17 cellular contexts compared by ENCODE assay signal in genomic region chr18:62457830-62458229, GRCh38.
"Had no signal": no experiment of that assay in that cellular context is flagged by ENCODE, and none has a peak within 500 bp of the region (broad histone marks: within the 10 kb centered on the region; RNA-seq: fewer than 3 reads in every experiment).

No MANE protein-coding gene starts in this region.

- H3K27ac ChIP-seq: colonic mucosa, esophagus muscularis mucosa, lower lobe of right lung, ovary, stomach, VCaP had no signal

- H3K4me3 ChIP-seq: colonic mucosa, esophagus muscularis mucosa, lower lobe of right lung, ovary, stomach had no signal

- ATAC-seq: activated CD4-positive, alpha-beta T cell treated with anti-CD3 and anti-CD28 coated beads for 36 hours; activated CD8-positive, alpha-beta T cell treated with anti-CD3 and anti-CD28 coated beads, Interleukin-2, amount 10 ng/mL, durations not matched to agents 7 days and 5 days; lower lobe of right lung had no signal

- H3K4me1 Mint-ChIP-seq: activated naive CD8-positive, alpha-beta T cell treated with anti-CD3 and anti-CD28 coated beads, Interleukin-2, amount 10 ng/mL, durations not matched to agents 7 days and 5 days had no signal

- H3K4me1 ChIP-seq: colonic mucosa, stomach had no signal

- H3K9me3 Mint-ChIP-seq: mesothelial cell of epicardium had no signal

- DNase-seq: activated CD4-positive, alpha-beta T cell treated with anti-CD3 and anti-CD28 coated beads for 36 hours; activated CD8-positive, alpha-beta memory T cell treated with anti-CD3 and anti-CD28 coated beads, Interleukin-2, amount 50 U/mL, for 4 hours; activated CD8-positive, alpha-beta T cell treated with anti-CD3 and anti-CD28 coated beads, Interleukin-2, amount 10 ng/mL, durations not matched to agents 7 days and 5 days; activated naive CD8-positive, alpha-beta T cell treated with anti-CD3 and anti-CD28 coated beads, Interleukin-2, amount 10 ng/mL, durations not matched to agents 7 days and 5 days; activated T-cell treated with anti-CD3 and anti-CD28 coated beads, Interleukin-2, amount 50 U/mL, for 48 hours; central memory CD4-positive, alpha-beta T cell; colonic mucosa; glutamatergic neuron; lower lobe of right lung; ovary; stimulated activated CD4-positive, alpha-beta T cell treated with anti-CD3 and anti-CD28 coated beads, Interleukin-12 subunit alpha, Interleukin-12 subunit beta, amount 100 ng/mL, for 4 hours; stimulated activated CD4-positive, alpha-beta T cell treated with anti-CD3 and anti-CD28 coated beads, Interleukin-2, amount 100 ng/mL, for 24 hours; stomach had no signal

- H3K36me3 ChIP-seq: colonic mucosa, esophagus muscularis mucosa, lower lobe of right lung, ovary, stomach had no signal

- H3K27me3 ChIP-seq: colonic mucosa, ovary had no signal

- H3K36me3 Mint-ChIP-seq: brain, mesothelial cell of epicardium had no signal

- H3K9me3 ChIP-seq: colonic mucosa, esophagus muscularis mucosa, lower lobe of right lung, ovary, stomach had no signal

- H3K4me3 Mint-ChIP-seq: activated CD4-positive, alpha-beta T cell treated with anti-CD3 and anti-CD28 coated beads for 36 hours; activated CD8-positive, alpha-beta T cell treated with anti-CD3 and anti-CD28 coated beads, Interleukin-2, amount 10 ng/mL, durations not matched to agents 7 days and 5 days; activated naive CD8-positive, alpha-beta T cell treated with anti-CD3 and anti-CD28 coated beads, Interleukin-2, amount 10 ng/mL, durations not matched to agents 7 days and 5 days; brain; mesothelial cell of epicardium had no signal

- H3K27ac Mint-ChIP-seq: activated CD4-positive, alpha-beta T cell treated with anti-CD3 and anti-CD28 coated beads for 36 hours; activated CD8-positive, alpha-beta T cell treated with anti-CD3 and anti-CD28 coated beads, Interleukin-2, amount 10 ng/mL, durations not matched to agents 7 days and 5 days; activated naive CD8-positive, alpha-beta T cell treated with anti-CD3 and anti-CD28 coated beads, Interleukin-2, amount 10 ng/mL, durations not matched to agents 7 days and 5 days; brain; mesothelial cell of epicardium had no signal
